ENCODE assay signal across 1 cellular context in the genomic region with DNA sequence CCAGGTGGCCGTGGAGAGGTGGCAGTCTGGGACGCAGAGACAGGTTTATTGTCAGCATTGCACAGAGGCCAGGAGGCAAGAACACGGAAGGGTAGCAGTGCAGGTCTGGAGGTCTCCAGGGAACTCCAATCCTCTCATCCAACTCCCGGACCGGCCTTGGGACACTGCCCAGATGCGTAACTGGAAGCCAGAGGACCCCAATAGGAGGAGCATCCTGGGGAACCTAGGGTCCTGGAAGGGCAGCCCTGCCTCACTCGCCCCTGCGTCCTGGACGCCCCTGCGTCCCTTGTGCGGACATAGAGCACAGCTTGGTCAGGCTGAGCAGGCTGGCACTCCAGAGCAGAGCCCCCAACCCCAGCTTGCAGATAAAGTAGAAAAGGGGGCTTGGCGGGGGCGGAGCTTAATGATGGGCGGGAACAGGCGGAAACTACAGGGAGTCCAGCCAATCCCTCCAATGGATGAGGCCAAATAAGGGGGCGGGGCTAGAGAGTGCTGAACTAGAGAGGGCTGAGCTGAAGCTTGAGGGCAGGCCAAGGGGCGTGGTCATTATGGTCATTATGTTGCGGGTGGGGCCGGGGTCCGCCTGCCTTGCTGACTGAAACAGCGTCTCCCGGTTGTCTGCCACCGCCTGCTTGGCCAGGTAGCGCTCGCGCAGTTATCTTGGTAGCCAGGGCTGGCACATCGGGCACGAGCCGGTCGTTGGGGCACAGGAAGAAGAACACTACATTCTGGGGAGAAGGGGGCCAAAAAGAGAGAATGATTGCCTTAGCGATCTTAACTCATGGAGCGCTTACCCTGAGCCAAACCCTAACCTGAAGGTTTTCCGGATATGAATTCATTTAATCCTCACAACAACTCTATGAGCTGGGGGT.
A peak's percentile ranks its signal among the peaks of the same experiment; 100 is the strongest.
TF ChIP-seq lines count a peak whose summit lies in the region.

No MANE protein-coding gene starts in this region.

TF ChIP-seq in K562, 482 proteins besides CTCF, POLR2A, EP300 and RAD21 (continued from another document and continues in another):
- TF ChIP-seq MTA1 (IDR thresholded peaks at IDR 0.05; ENCODE audit: borderline replicate concordance) (no peak), CBFA2T3 (IDR thresholded peaks at IDR 0.05) (no peak), ZNF586 (CRISPR knock-in tag; conservative IDR thresholded peaks at IDR 0.05) (no peak), KAT2B (IDR thresholded peaks at IDR 0.05; ENCODE audit: low read depth, low read length) (no peak), IFI16 (CRISPR knock-in tag; IDR thresholded peaks at IDR 0.05) (no peak), BCL6 (CRISPR knock-in tag; IDR thresholded peaks at IDR 0.05) (no peak), ZNF780A (CRISPR knock-in tag; IDR thresholded peaks at IDR 0.05) (no peak), FOXK1 (CRISPR knock-in tag; IDR thresholded peaks at IDR 0.05; ENCODE audit: borderline replicate concordance) (no peak), NCOA1 (IDR thresholded peaks at IDR 0.05; ENCODE audit: low read depth) (no peak), ELF4 (CRISPR knock-in tag; IDR thresholded peaks at IDR 0.05) (no peak), RBM34 (IDR thresholded peaks at IDR 0.05; ENCODE audit: borderline replicate concordance, insufficient read depth, low read length) (no peak), GTF2E2 (tag; IDR thresholded peaks at IDR 0.05) (no peak), GABPA (tag; conservative IDR thresholded peaks at IDR 0.05; ENCODE audit: low read depth) (no peak), ELF2 (CRISPR knock-in tag; IDR thresholded peaks at IDR 0.05) (no peak), FUS (optimal IDR thresholded peaks at IDR 0.05; ENCODE audit: low read depth, low read length) (no peak), SMARCE1 (IDR thresholded peaks at IDR 0.05) (no peak), BHLHE40 (IDR thresholded peaks at IDR 0.05; ENCODE audit: low read length) (no peak), OTX1 (CRISPR knock-in tag; IDR thresholded peaks at IDR 0.05) (no peak), HSF4 (CRISPR knock-in tag; IDR thresholded peaks at IDR 0.05; ENCODE audit: borderline replicate concordance) (no peak), HMG20A (CRISPR knock-in tag; conservative IDR thresholded peaks at IDR 0.05) (no peak), CBX1 (IDR thresholded peaks at IDR 0.05; ENCODE audit: low read depth) (no peak), BCOR (IDR thresholded peaks at IDR 0.05) (0 out of 2 replicates have a peak, but pooled peaks have one; percentile 6), SP1 (CRISPR knock-in tag; IDR thresholded peaks at IDR 0.05) (peak; percentile 87), FOXK2 (conservative IDR thresholded peaks at IDR 0.05 in 1 of 2, IDR thresholded peaks at IDR 0.05 in 1 of 2; ENCODE audit: low read depth in 2 of 2) (no peak), ZEB2 (IDR thresholded peaks at IDR 0.05) (no peak), HDAC6 (IDR thresholded peaks at IDR 0.05; ENCODE audit: low read depth, low read length) (no peak), ZNF146 (CRISPR knock-in tag; IDR thresholded peaks at IDR 0.05; ENCODE audit: unreplicated experiment) (no peak), ELF1 (tag; IDR thresholded peaks at IDR 0.05) (no peak), MIER1 (IDR thresholded peaks at IDR 0.05; ENCODE audit: low read depth) (no peak), ZNF143 (CRISPR knock-in tag; IDR thresholded peaks at IDR 0.05) (no peak), MAFK (IDR thresholded peaks at IDR 0.05; ENCODE audit: low read length) (no peak), CBX3 (IDR thresholded peaks at IDR 0.05; ENCODE audit: borderline replicate concordance in 1 of 2, low read length in 2 of 2) (no peak), MYC (IDR thresholded peaks at IDR 0.05; ENCODE audit: low read depth, low read length) (peak; percentile 24; the same call in 1 of the 2 replicates), MYC (CRISPR knock-in tag; IDR thresholded peaks at IDR 0.05; ENCODE audit: borderline replicate concordance, low read depth) (no peak), ZNF318 (IDR thresholded peaks at IDR 0.05; ENCODE audit: borderline replicate concordance in 1 of 2, low read depth in 1 of 2) (no peak), PCBP2 (IDR thresholded peaks at IDR 0.05; ENCODE audit: low read depth, low read length, poor library complexity, severe bottlenecking) (no peak), ZNF324 (CRISPR knock-in tag; IDR thresholded peaks at IDR 0.05) (no peak), KLF6 (CRISPR knock-in tag; IDR thresholded peaks at IDR 0.05; ENCODE audit: borderline replicate concordance) (no peak), ZNF274 (IDR thresholded peaks at IDR 0.05; ENCODE audit: borderline replicate concordance, low read depth, low read length) (no peak)
- TF ChIP-seq, protein P1, sequence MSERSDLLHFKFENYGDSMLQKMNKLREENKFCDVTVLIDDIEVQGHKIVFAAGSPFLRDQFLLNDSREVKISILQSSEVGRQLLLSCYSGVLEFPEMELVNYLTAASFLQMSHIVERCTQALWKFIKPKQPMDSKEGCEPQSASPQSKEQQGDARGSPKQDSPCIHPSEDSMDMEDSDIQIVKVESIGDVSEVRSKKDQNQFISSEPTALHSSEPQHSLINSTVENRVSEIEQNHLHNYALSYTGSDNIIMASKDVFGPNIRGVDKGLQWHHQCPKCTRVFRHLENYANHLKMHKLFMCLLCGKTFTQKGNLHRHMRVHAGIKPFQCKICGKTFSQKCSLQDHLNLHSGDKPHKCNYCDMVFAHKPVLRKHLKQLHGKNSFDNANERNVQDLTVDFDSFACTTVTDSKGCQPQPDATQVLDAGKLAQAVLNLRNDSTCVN (CRISPR knock-in tag; IDR thresholded peaks at IDR 0.05) = no peak
- TF ChIP-seq, protein P2, sequence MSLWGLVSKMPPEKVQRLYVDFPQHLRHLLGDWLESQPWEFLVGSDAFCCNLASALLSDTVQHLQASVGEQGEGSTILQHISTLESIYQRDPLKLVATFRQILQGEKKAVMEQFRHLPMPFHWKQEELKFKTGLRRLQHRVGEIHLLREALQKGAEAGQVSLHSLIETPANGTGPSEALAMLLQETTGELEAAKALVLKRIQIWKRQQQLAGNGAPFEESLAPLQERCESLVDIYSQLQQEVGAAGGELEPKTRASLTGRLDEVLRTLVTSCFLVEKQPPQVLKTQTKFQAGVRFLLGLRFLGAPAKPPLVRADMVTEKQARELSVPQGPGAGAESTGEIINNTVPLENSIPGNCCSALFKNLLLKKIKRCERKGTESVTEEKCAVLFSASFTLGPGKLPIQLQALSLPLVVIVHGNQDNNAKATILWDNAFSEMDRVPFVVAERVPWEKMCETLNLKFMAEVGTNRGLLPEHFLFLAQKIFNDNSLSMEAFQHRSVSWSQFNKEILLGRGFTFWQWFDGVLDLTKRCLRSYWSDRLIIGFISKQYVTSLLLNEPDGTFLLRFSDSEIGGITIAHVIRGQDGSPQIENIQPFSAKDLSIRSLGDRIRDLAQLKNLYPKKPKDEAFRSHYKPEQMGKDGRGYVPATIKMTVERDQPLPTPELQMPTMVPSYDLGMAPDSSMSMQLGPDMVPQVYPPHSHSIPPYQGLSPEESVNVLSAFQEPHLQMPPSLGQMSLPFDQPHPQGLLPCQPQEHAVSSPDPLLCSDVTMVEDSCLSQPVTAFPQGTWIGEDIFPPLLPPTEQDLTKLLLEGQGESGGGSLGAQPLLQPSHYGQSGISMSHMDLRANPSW (CRISPR knock-in tag; IDR thresholded peaks at IDR 0.05) = no peak
- TF ChIP-seq, protein P3, sequence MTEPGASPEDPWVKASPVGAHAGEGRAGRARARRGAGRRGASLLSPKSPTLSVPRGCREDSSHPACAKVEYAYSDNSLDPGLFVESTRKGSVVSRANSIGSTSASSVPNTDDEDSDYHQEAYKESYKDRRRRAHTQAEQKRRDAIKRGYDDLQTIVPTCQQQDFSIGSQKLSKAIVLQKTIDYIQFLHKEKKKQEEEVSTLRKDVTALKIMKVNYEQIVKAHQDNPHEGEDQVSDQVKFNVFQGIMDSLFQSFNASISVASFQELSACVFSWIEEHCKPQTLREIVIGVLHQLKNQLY (CRISPR knock-in tag; conservative IDR thresholded peaks at IDR 0.05) = no peak
- TF ChIP-seq, protein P4, sequence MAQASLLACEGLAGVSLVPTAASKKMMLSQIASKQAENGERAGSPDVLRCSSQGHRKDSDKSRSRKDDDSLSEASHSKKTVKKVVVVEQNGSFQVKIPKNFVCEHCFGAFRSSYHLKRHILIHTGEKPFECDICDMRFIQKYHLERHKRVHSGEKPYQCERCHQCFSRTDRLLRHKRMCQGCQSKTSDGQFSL (CRISPR knock-in tag; IDR thresholded peaks at IDR 0.05) = no peak
- TF ChIP-seq, protein P4 (tag; IDR thresholded peaks at IDR 0.05) = no peak
- TF ChIP-seq, protein P5, sequence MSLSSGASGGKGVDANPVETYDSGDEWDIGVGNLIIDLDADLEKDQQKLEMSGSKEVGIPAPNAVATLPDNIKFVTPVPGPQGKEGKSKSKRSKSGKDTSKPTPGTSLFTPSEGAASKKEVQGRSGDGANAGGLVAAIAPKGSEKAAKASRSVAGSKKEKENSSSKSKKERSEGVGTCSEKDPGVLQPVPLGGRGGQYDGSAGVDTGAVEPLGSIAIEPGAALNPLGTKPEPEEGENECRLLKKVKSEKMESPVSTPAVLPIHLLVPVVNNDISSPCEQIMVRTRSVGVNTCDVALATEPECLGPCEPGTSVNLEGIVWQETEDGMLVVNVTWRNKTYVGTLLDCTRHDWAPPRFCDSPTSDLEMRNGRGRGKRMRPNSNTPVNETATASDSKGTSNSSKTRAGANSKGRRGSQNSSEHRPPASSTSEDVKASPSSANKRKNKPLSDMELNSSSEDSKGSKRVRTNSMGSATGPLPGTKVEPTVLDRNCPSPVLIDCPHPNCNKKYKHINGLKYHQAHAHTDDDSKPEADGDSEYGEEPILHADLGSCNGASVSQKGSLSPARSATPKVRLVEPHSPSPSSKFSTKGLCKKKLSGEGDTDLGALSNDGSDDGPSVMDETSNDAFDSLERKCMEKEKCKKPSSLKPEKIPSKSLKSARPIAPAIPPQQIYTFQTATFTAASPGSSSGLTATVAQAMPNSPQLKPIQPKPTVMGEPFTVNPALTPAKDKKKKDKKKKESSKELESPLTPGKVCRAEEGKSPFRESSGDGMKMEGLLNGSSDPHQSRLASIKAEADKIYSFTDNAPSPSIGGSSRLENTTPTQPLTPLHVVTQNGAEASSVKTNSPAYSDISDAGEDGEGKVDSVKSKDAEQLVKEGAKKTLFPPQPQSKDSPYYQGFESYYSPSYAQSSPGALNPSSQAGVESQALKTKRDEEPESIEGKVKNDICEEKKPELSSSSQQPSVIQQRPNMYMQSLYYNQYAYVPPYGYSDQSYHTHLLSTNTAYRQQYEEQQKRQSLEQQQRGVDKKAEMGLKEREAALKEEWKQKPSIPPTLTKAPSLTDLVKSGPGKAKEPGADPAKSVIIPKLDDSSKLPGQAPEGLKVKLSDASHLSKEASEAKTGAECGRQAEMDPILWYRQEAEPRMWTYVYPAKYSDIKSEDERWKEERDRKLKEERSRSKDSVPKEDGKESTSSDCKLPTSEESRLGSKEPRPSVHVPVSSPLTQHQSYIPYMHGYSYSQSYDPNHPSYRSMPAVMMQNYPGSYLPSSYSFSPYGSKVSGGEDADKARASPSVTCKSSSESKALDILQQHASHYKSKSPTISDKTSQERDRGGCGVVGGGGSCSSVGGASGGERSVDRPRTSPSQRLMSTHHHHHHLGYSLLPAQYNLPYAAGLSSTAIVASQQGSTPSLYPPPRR (CRISPR knock-in tag; IDR thresholded peaks at IDR 0.05; ENCODE audit: borderline replicate concordance) = no peak
